19 cellular contexts compared by ENCODE assay signal in the genomic region with DNA sequence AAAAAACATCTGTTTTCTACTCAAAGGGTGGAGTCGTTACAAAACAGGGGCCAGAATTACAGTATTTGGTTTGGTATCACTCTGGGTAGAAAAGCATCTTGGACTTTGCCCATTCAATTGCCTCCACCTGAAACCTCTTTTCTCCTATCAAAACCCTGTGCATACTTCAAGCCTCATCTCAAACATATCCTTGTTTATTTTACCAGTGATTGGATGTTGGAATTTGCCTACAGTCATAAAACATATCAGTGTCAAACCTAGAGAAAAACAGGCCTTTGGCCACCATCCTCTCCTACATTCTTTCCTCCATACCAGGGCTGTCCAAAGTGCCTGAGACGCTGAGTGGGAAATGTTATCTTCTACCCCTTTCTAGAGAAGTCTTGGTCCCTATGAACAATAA.
"Had no signal": no experiment of that assay in that cellular context is flagged by ENCODE, and none has a peak within 500 bp of the region (broad histone marks: within the 10 kb centered on the region; RNA-seq: fewer than 3 reads in every experiment).

No MANE protein-coding gene starts in this region.

- H3K27ac ChIP-seq: adrenal gland, foreskin keratinocyte, tibial artery, vagina had no signal

- H3K27me3 ChIP-seq: adrenal gland, foreskin keratinocyte, tibial artery, vagina had no signal

- H3K9me3 ChIP-seq: adrenal gland, tibial artery, vagina had no signal

- DNase-seq: activated CD4-positive, alpha-beta T cell treated with anti-CD3 and anti-CD28 coated beads, Interleukin-2, amount 10 ng/mL, durations not matched to agents 24 days and 14 days; activated CD8-positive, alpha-beta memory T cell treated with anti-CD3 and anti-CD28 coated beads for 24 hours; activated CD8-positive, alpha-beta memory T cell treated with anti-CD3 and anti-CD28 coated beads, Interleukin-2, amount 50 U/mL, for 48 hours; activated effector memory CD4-positive, alpha-beta T cell treated with anti-CD3 and anti-CD28 coated beads, Interleukin-2, amount 50 U/mL, for 16 hours; activated T-cell treated with anti-CD3 and anti-CD28 coated beads, Interleukin-2, amount 50 U/mL, for 72 hours; adrenal gland; foreskin keratinocyte; hippocampal formation; islet precursor cell; stimulated activated CD4-positive, alpha-beta T cell treated with anti-CD3 and anti-CD28 coated beads, Interleukin-2, amount 100 ng/mL, for 24 hours; stimulated activated naive CD4-positive, alpha-beta T cell treated with Interleukin-2 at 50 U/mL for 16 hours; substantia nigra; tibial artery had no signal

- ATAC-seq: activated T-cell treated with anti-CD3 and anti-CD28 coated beads, Interleukin-2, amount 50 U/mL, for 72 hours; foreskin keratinocyte had no signal

- H3K36me3 ChIP-seq: adrenal gland, tibial artery, vagina had no signal

- H3K27me3 Mint-ChIP-seq: activated naive CD4-positive, alpha-beta T cell treated with anti-CD3 and anti-CD28 coated beads, Interleukin-2, amount 50 U/mL, for 24 hours had no signal

- H3K4me1 ChIP-seq: adrenal gland, foreskin keratinocyte had no signal

- H3K4me3 Mint-ChIP-seq: activated CD4-positive, alpha-beta T cell treated with anti-CD3 and anti-CD28 coated beads, Interleukin-2, amount 10 ng/mL, durations not matched to agents 24 days and 14 days; activated naive CD4-positive, alpha-beta T cell treated with anti-CD3 and anti-CD28 coated beads, Interleukin-2, amount 50 U/mL, for 24 hours; activated T-cell treated with anti-CD3 and anti-CD28 coated beads, Interleukin-2, amount 50 U/mL, for 72 hours; mesothelial cell of epicardium; nephron; T-helper 1 cell treated with Interleukin-12 subunit alpha and Interleukin-12 subunit beta and Interleukin-4 antibody, amounts not matched to agents 30 μg/mL and 1 μg/mL, for 36 hours had no signal

- H3K36me3 Mint-ChIP-seq: activated naive CD4-positive, alpha-beta T cell treated with anti-CD3 and anti-CD28 coated beads, Interleukin-2, amount 50 U/mL, for 24 hours; mesothelial cell of epicardium had no signal

- H3K4me1 Mint-ChIP-seq: activated CD4-positive, alpha-beta T cell treated with anti-CD3 and anti-CD28 coated beads, Interleukin-2, amount 10 ng/mL, durations not matched to agents 24 days and 14 days; activated naive CD4-positive, alpha-beta T cell treated with anti-CD3 and anti-CD28 coated beads, Interleukin-2, amount 50 U/mL, for 24 hours had no signal

- H3K9me3 Mint-ChIP-seq: activated CD4-positive, alpha-beta T cell treated with anti-CD3 and anti-CD28 coated beads, Interleukin-2, amount 10 ng/mL, durations not matched to agents 24 days and 14 days; activated naive CD4-positive, alpha-beta T cell treated with anti-CD3 and anti-CD28 coated beads, Interleukin-2, amount 50 U/mL, for 24 hours; nephron; T-helper 1 cell treated with Interleukin-12 subunit alpha and Interleukin-12 subunit beta and Interleukin-4 antibody, amounts not matched to agents 30 μg/mL and 1 μg/mL, for 36 hours had no signal

- H3K4me3 ChIP-seq: adrenal gland, lung, tibial artery, vagina had no signal
